ENCODE assay signal across 1 cellular context in genomic region chr22:42360348-42360747, GRCh38.
TF ChIP-seq lines count a peak whose summit lies in the region.

No MANE protein-coding gene starts in this region.

TF ChIP-seq in HepG2, 621 proteins besides CTCF, POLR2A, EP300 and RAD21 (continued from another document):
- TF ChIP-seq RERE (CRISPR knock-in tag; IDR thresholded peaks at IDR 0.05; ENCODE audit: low read depth) (no peak), ZNF292 (CRISPR knock-in tag; IDR thresholded peaks at IDR 0.05; ENCODE audit: borderline replicate concordance, low read depth) (no peak), CAMTA2 (CRISPR knock-in tag; IDR thresholded peaks at IDR 0.05; ENCODE audit: borderline replicate concordance) (no peak), ZNF75D (CRISPR knock-in tag; IDR thresholded peaks at IDR 0.05; ENCODE audit: borderline replicate concordance) (no peak), LBX2 (CRISPR knock-in tag; IDR thresholded peaks at IDR 0.05; ENCODE audit: borderline replicate concordance) (no peak), DNMT1 (CRISPR knock-in tag; IDR thresholded peaks at IDR 0.05) (no peak), ZFYVE20 (CRISPR knock-in tag; IDR thresholded peaks at IDR 0.05; ENCODE audit: borderline replicate concordance, low read depth) (no peak), ZNF547 (CRISPR knock-in tag; IDR thresholded peaks at IDR 0.05) (no peak), ZEB1 (IDR thresholded peaks at IDR 0.05; ENCODE audit: insufficient replicate concordance, low read depth) (no peak)
TF ChIP-seq in HepG2: peak in this region for 0.
